16 cellular contexts compared by ENCODE assay signal in genomic region chr10:91420868-91421267, GRCh38. TPM values are rescaled to one million over a fixed set of nuclear protein-coding genes. Genes with fewer than 3 reads are reported as not detected.
DNase-seq lines count a peak whose midpoint lies in the region; ATAC-seq and TF ChIP-seq lines count a peak whose summit lies in the region.
"Had no signal": no experiment of that assay in that cellular context is flagged by ENCODE, and none has a peak within 500 bp of the region (broad histone marks: within the 10 kb centered on the region; RNA-seq: fewer than 3 reads in every experiment).

No MANE protein-coding gene starts in this region.

- no peaks in the 10 kb centered on the region for H3K36me3 Mint-ChIP-seq in activated naive CD4-positive, alpha-beta T cell treated with anti-CD3 and anti-CD28 coated beads, Interleukin-2, amount 50 U/mL, for 72 hours
- no peaks in the 10 kb centered on the region for H3K36me3 Mint-ChIP-seq in chondrocyte (ENCODE audit: low read depth)
- H3K36me3 Mint-ChIP-seq in stimulated activated naive CD8-positive, alpha-beta T cell treated with anti-CD3 and anti-CD28 coated beads, Interleukin-15, Interleukin-2, amounts not matched to agents 100 ng/mL and 50 ng/mL, for 24 hours (ENCODE audit: low read depth), result no peaks in the 10 kb centered on the region
- H3K36me3 Mint-ChIP-seq: activated naive CD4-positive, alpha-beta T cell treated with anti-CD3 and anti-CD28 coated beads, Interleukin-2, amount 10 ng/mL, durations not matched to agents 7 days and 5 days had no signal

- H3K4me1 ChIP-seq in psoas muscle, result peaks cover 20% of the 10 kb centered on the region

- no peak overlapping the region for H3K4me3 Mint-ChIP-seq in chondrocyte (ENCODE audit: unreplicated experiment)
- H3K4me3 Mint-ChIP-seq in stimulated activated naive CD8-positive, alpha-beta T cell treated with anti-CD3 and anti-CD28 coated beads, Interleukin-15, Interleukin-2, amounts not matched to agents 100 ng/mL and 50 ng/mL, for 24 hours, result peak overlapping the region; percentile 35
- H3K4me3 Mint-ChIP-seq: activated CD4-positive, alpha-beta T cell treated with anti-CD3 and anti-CD28 coated beads, Interleukin-2, amount 10 ng/mL, durations not matched to agents 7 days and 5 days; activated naive CD4-positive, alpha-beta T cell treated with anti-CD3 and anti-CD28 coated beads, Interleukin-2, amount 10 ng/mL, durations not matched to agents 7 days and 5 days had no signal

- peaks cover 37% of the 10 kb centered on the region for H3K4me1 Mint-ChIP-seq in chondrocyte (ENCODE audit: low read depth)
- H3K4me1 Mint-ChIP-seq in stimulated activated naive CD8-positive, alpha-beta T cell treated with anti-CD3 and anti-CD28 coated beads, Interleukin-15, Interleukin-2, amounts not matched to agents 100 ng/mL and 50 ng/mL, for 24 hours (ENCODE audit: low read depth), result peaks cover 20% of the 10 kb centered on the region
- H3K4me1 Mint-ChIP-seq: activated naive CD4-positive, alpha-beta T cell treated with anti-CD3 and anti-CD28 coated beads, Interleukin-2, amount 10 ng/mL, durations not matched to agents 7 days and 5 days had no signal

- no peaks in the 10 kb centered on the region for H3K9me3 ChIP-seq in psoas muscle
- H3K9me3 ChIP-seq: BLaER1, HAP-1 had no signal

- ATAC-seq in activated naive CD4-positive, alpha-beta T cell treated with anti-CD3 and anti-CD28 coated beads, Interleukin-2, amount 50 U/mL, for 72 hours, result peak; percentile 57 to 67
- no peak for ATAC-seq in HG03095 (IDR thresholded peaks at IDR 0.05; ENCODE audit: unreplicated experiment)
- no peak for ATAC-seq in HG03442 (IDR thresholded peaks at IDR 0.05; ENCODE audit: unreplicated experiment)
- ATAC-seq in psoas muscle, result no peak

- no peaks in the 10 kb centered on the region for H3K36me3 ChIP-seq in psoas muscle (ENCODE audit: insufficient read depth in 1 of 2, low read depth in 1 of 2)
- H3K36me3 ChIP-seq: BLaER1, HAP-1 had no signal

- DNase-seq in activated naive CD4-positive, alpha-beta T cell treated with anti-CD3 and anti-CD28 coated beads, Interleukin-2, amount 50 U/mL, for 72 hours (ENCODE audit: low spot score in 2 of 2), result no peak
- DNase-seq in activated naive CD4-positive, alpha-beta T cell (lab: John Stamatoyannopoulos, UW), result no peak
- peak; percentile 65 for DNase-seq in OCI-M1 (lab: John Stamatoyannopoulos, UW)
- DNase-seq in chondrocyte (ENCODE audit: low spot score), result no peak
- no peak for DNase-seq in psoas muscle
- DNase-seq: activated CD4-positive, alpha-beta T cell treated with anti-CD3 and anti-CD28 coated beads, Interleukin-2, amount 10 ng/mL, durations not matched to agents 7 days and 5 days; activated naive CD4-positive, alpha-beta T cell treated with anti-CD3 and anti-CD28 coated beads, Interleukin-2, amount 10 ng/mL, durations not matched to agents 7 days and 5 days; NCI-H2081; stimulated activated CD4-positive, alpha-beta T cell treated with anti-CD3 and anti-CD28 coated beads, Interleukin-4, amount 100 ng/mL, for 1 hour; stimulated activated naive CD4-positive, alpha-beta T cell; T-helper 1 cell had no signal

- no peak overlapping the region for H3K27ac ChIP-seq in psoas muscle
- H3K27ac ChIP-seq: BLaER1 had no signal

- no peaks in the 10 kb centered on the region for H3K27me3 Mint-ChIP-seq in chondrocyte (ENCODE audit: low read depth)
- no peaks in the 10 kb centered on the region for H3K27me3 Mint-ChIP-seq in stimulated activated naive CD8-positive, alpha-beta T cell treated with anti-CD3 and anti-CD28 coated beads, Interleukin-15, Interleukin-2, amounts not matched to agents 100 ng/mL and 50 ng/mL, for 24 hours
- H3K27me3 Mint-ChIP-seq: activated CD4-positive, alpha-beta T cell treated with anti-CD3 and anti-CD28 coated beads, Interleukin-2, amount 10 ng/mL, durations not matched to agents 7 days and 5 days; activated naive CD4-positive, alpha-beta T cell treated with anti-CD3 and anti-CD28 coated beads, Interleukin-2, amount 10 ng/mL, durations not matched to agents 7 days and 5 days had no signal

- no peaks in the 10 kb centered on the region for H3K27me3 ChIP-seq in psoas muscle (ENCODE audit: insufficient read depth in 3 of 3, low read length in 2 of 3)
- H3K27me3 ChIP-seq: BLaER1 had no signal

- intact Hi-C loops in psoas muscle (cut with DNase I), result no loop called here

- no peak overlapping the region for H3K27ac Mint-ChIP-seq in activated naive CD4-positive, alpha-beta T cell treated with anti-CD3 and anti-CD28 coated beads, Interleukin-2, amount 50 U/mL, for 72 hours
- H3K27ac Mint-ChIP-seq in chondrocyte (ENCODE audit: unreplicated experiment), result peak overlapping the region; percentile 7
- H3K27ac Mint-ChIP-seq in stimulated activated naive CD8-positive, alpha-beta T cell treated with anti-CD3 and anti-CD28 coated beads, Interleukin-15, Interleukin-2, amounts not matched to agents 100 ng/mL and 50 ng/mL, for 24 hours, result peak overlapping the region; percentile 6
- H3K27ac Mint-ChIP-seq: activated CD4-positive, alpha-beta T cell treated with anti-CD3 and anti-CD28 coated beads, Interleukin-2, amount 10 ng/mL, durations not matched to agents 7 days and 5 days; activated naive CD4-positive, alpha-beta T cell treated with anti-CD3 and anti-CD28 coated beads, Interleukin-2, amount 10 ng/mL, durations not matched to agents 7 days and 5 days had no signal

- H3K4me3 ChIP-seq in psoas muscle, result no peak overlapping the region
- H3K4me3 ChIP-seq: BLaER1, HAP-1 had no signal

- 92 to 94% (median 94%) methylated on average over 2 of the region's 2 CpGs for WGBS in psoas muscle, 3 donors

- TF ChIP-seq CTCF in chondrocyte (IDR thresholded peaks at IDR 0.05) (no peak), psoas muscle (IDR thresholded peaks at IDR 0.05) (no peak)

- H3K9me3 Mint-ChIP-seq in activated naive CD4-positive, alpha-beta T cell treated with anti-CD3 and anti-CD28 coated beads, Interleukin-2, amount 50 U/mL, for 72 hours, result no peaks in the 10 kb centered on the region
- H3K9me3 Mint-ChIP-seq in chondrocyte (ENCODE audit: low read depth), result no peaks in the 10 kb centered on the region
- H3K9me3 Mint-ChIP-seq in stimulated activated naive CD8-positive, alpha-beta T cell treated with anti-CD3 and anti-CD28 coated beads, Interleukin-15, Interleukin-2, amounts not matched to agents 100 ng/mL and 50 ng/mL, for 24 hours, result peaks cover 6% of the 10 kb centered on the region
- H3K9me3 Mint-ChIP-seq: activated CD4-positive, alpha-beta T cell treated with anti-CD3 and anti-CD28 coated beads, Interleukin-2, amount 10 ng/mL, durations not matched to agents 7 days and 5 days; activated naive CD4-positive, alpha-beta T cell treated with anti-CD3 and anti-CD28 coated beads, Interleukin-2, amount 10 ng/mL, durations not matched to agents 7 days and 5 days had no signal

RNA-seq across cellular contexts. Expression of gene HECTD2, which starts 10.7 kb away (rescaled TPM):
- total RNA-seq in activated naive CD4-positive, alpha-beta T cell treated with anti-CD3 and anti-CD28 coated beads, Interleukin-2, amount 50 U/mL, for 72 hours, result 1 to 10 TPM; 3.0 to 6.0 TPM
- total RNA-seq in chondrocyte (33.4 to 51.8 TPM (median 41.2 TPM) in 3 replicates), psoas muscle (10 to 100 TPM in 2 of 4 donors, 1 to 10 TPM in 2; 5.9 to 15.0 (median 10.8) TPM)
- 1 to 10 TPM; 1.7 to 6.8 (median 2.0) TPM for polyA plus RNA-seq in psoas muscle

Comparison
In these comparisons a context has a peak if more than half of its experiments do, and no peak if none do; other contexts are left out.
1. ATAC-seq: peak in activated naive CD4-positive, alpha-beta T cell treated with anti-CD3 and anti-CD28 coated beads, Interleukin-2, amount 50 U/mL, for 72 hours (2 of 2); none in HG03095 (single experiment), HG03442 (single experiment) and psoas muscle (0 of 4).
2. H3K27ac Mint-ChIP-seq: peak in chondrocyte (single experiment) and stimulated activated naive CD8-positive, alpha-beta T cell treated with anti-CD3 and anti-CD28 coated beads, Interleukin-15, Interleukin-2, amounts not matched to agents 100 ng/mL and 50 ng/mL, for 24 hours (single experiment); none in activated naive CD4-positive, alpha-beta T cell treated with anti-CD3 and anti-CD28 coated beads, Interleukin-2, amount 50 U/mL, for 72 hours (0 of 2).